11 cellular contexts compared by ENCODE assay signal in genomic region chr4:40559585-40560465, GRCh38.
A peak's percentile ranks its signal among the peaks of the same experiment; 100 is the strongest.
DNase-seq lines count a peak whose midpoint lies in the region; ATAC-seq and TF ChIP-seq lines count a peak whose summit lies in the region.
"Had no signal": no experiment of that assay in that cellular context is flagged by ENCODE, and none has a peak within 500 bp of the region (broad histone marks: within the 10 kb centered on the region; RNA-seq: fewer than 3 reads in every experiment).

No MANE protein-coding gene starts in this region.

- CTCF ChIA-PET in OCI-LY7 (lab: Charles Lee; ENCODE audit: unreplicated experiment): no interaction called here
- CTCF ChIA-PET in activated CD8-positive, alpha-beta T cell treated with anti-CD3 and anti-CD28 coated beads, Interleukin-2, amount 10 ng/mL, durations not matched to agents 7 days and 5 days (lab: Charles Lee): no interaction called here

- H3K27ac ChIP-seq in GM23338 (ENCODE audit: low read depth): peak overlapping the region; percentile 66
- H3K27ac ChIP-seq in OCI-LY7 (ENCODE audit: low read depth, low read length, poor library complexity, severe bottlenecking): peak overlapping the region; percentile 29

- H3K79me2 ChIP-seq in GM23338 (replicated peaks; ENCODE audit: insufficient read depth): peaks cover 100% of the 10 kb centered on the region
- H3K79me2 ChIP-seq in OCI-LY7 (ENCODE audit: insufficient read depth, low read depth, low read length): no peaks in the 10 kb centered on the region

- H3K4me3 ChIP-seq in GM23338 (no peak overlapping the region), OCI-LY7 (ENCODE audit: low read depth, low read length, poor library complexity, severe bottlenecking) (no peak overlapping the region)

- peaks cover 6% of the 10 kb centered on the region for H3K4me1 ChIP-seq in GM23338 (ENCODE audit: insufficient read depth)
- peaks cover 51% of the 10 kb centered on the region for H3K4me1 ChIP-seq in OCI-LY7 (ENCODE audit: insufficient read depth, low read length, poor library complexity, severe bottlenecking)

- H3K27me3 Mint-ChIP-seq in GM23338 (ENCODE audit: insufficient read depth, low read depth, poor library complexity) (no peaks in the 10 kb centered on the region), natural killer cell (ENCODE audit: low read depth in 2 of 2) (no peaks in the 10 kb centered on the region)
- H3K27me3 Mint-ChIP-seq in activated CD8-positive, alpha-beta T cell treated with anti-CD3 and anti-CD28 coated beads, Interleukin-2, amount 10 ng/mL, durations not matched to agents 7 days and 5 days (ENCODE audit: low read depth): no peaks in the 10 kb centered on the region
- H3K27me3 Mint-ChIP-seq in natural killer cell treated with Interleukin-12 subunit alpha and Interleukin-12 subunit beta and Interleukin-15 and Interleukin-18, amount 100 ng/mL, for 72 hours: peaks cover 0 to 4% of the 10 kb centered on the region in 2 donors
- H3K27me3 Mint-ChIP-seq: activated naive CD8-positive, alpha-beta T cell treated with anti-CD3 and anti-CD28 coated beads for 36 hours had no signal

- H3K9me3 Mint-ChIP-seq in GM23338: no peaks in the 10 kb centered on the region
- no peaks in the 10 kb centered on the region for H3K9me3 Mint-ChIP-seq in activated CD8-positive, alpha-beta T cell treated with anti-CD3 and anti-CD28 coated beads, Interleukin-2, amount 10 ng/mL, durations not matched to agents 7 days and 5 days (ENCODE audit: insufficient read depth)
- H3K9me3 Mint-ChIP-seq in natural killer cell treated with Interleukin-12 subunit alpha and Interleukin-12 subunit beta and Interleukin-15 and Interleukin-18, amount 100 ng/mL, for 72 hours: no peaks in the 10 kb centered on the region
- no peaks in the 10 kb centered on the region for H3K9me3 Mint-ChIP-seq in natural killer cell
- H3K9me3 Mint-ChIP-seq: activated naive CD8-positive, alpha-beta T cell treated with anti-CD3 and anti-CD28 coated beads for 36 hours had no signal

- DNase-seq in GM23338 (ENCODE audit: low spot score) (no peak), OCI-LY7 (ENCODE audit: low spot score) (peak; percentile 35), pons (ENCODE audit: low spot score) (peak; percentile 29), natural killer cell (no peak)
- DNase-seq in activated CD8-positive, alpha-beta T cell treated with anti-CD3 and anti-CD28 coated beads, Interleukin-2, amount 10 ng/mL, durations not matched to agents 7 days and 5 days: no peak
- no peak for DNase-seq in activated CD8-positive, alpha-beta memory T cell treated with anti-CD3 and anti-CD28 coated beads, Interleukin-2, amount 50 U/mL, for 4 hours
- no peak for DNase-seq in natural killer cell treated with Interleukin-12 subunit alpha and Interleukin-12 subunit beta and Interleukin-15 and Interleukin-18, amount 100 ng/mL, for 72 hours (ENCODE audit: low spot score)
- DNase-seq: activated naive CD8-positive, alpha-beta T cell treated with anti-CD3 and anti-CD28 coated beads for 36 hours; erythroblast; NCI-H2029 had no signal

- no peak overlapping the region for H2AFZ ChIP-seq in GM23338
- H2AFZ ChIP-seq in OCI-LY7 (ENCODE audit: low read length): peak overlapping the region; percentile 73; the same call in 1 of the 2 replicates

- POLR2A ChIA-PET in OCI-LY7 (lab: Charles Lee): interaction anchor here (0.6 kb wide), 1 partner anchor 243 kb away, joined by 3 read pairs; no protein-coding TSS in a partner anchor
- POLR2A ChIA-PET in activated CD8-positive, alpha-beta T cell treated with anti-CD3 and anti-CD28 coated beads, Interleukin-2, amount 10 ng/mL, durations not matched to agents 7 days and 5 days (lab: Charles Lee): no interaction called here

- no peaks in the 10 kb centered on the region for H3K9me2 ChIP-seq in GM23338 (ENCODE audit: insufficient read depth)
- no peaks in the 10 kb centered on the region for H3K9me2 ChIP-seq in OCI-LY7 (ENCODE audit: insufficient read depth, low read length)

- H3K4me3 Mint-ChIP-seq in GM23338: no peak overlapping the region
- no peak overlapping the region for H3K4me3 Mint-ChIP-seq in activated CD8-positive, alpha-beta T cell treated with anti-CD3 and anti-CD28 coated beads, Interleukin-2, amount 10 ng/mL, durations not matched to agents 7 days and 5 days
- H3K4me3 Mint-ChIP-seq in natural killer cell treated with Interleukin-12 subunit alpha and Interleukin-12 subunit beta and Interleukin-15 and Interleukin-18, amount 100 ng/mL, for 72 hours: no peak overlapping the region
- no peak overlapping the region for H3K4me3 Mint-ChIP-seq in natural killer cell
- H3K4me3 Mint-ChIP-seq: activated naive CD8-positive, alpha-beta T cell treated with anti-CD3 and anti-CD28 coated beads for 36 hours had no signal

- H3K36me3 Mint-ChIP-seq in GM23338 (ENCODE audit: low read depth): peaks cover 9% of the 10 kb centered on the region; the same call in 2 of the 3 replicates
- H3K36me3 Mint-ChIP-seq in activated CD8-positive, alpha-beta T cell treated with anti-CD3 and anti-CD28 coated beads, Interleukin-2, amount 10 ng/mL, durations not matched to agents 7 days and 5 days (ENCODE audit: low read depth): no peaks in the 10 kb centered on the region
- no peaks in the 10 kb centered on the region for H3K36me3 Mint-ChIP-seq in natural killer cell treated with Interleukin-12 subunit alpha and Interleukin-12 subunit beta and Interleukin-15 and Interleukin-18, amount 100 ng/mL, for 72 hours
- no peaks in the 10 kb centered on the region for H3K36me3 Mint-ChIP-seq in natural killer cell
- H3K36me3 Mint-ChIP-seq: activated naive CD8-positive, alpha-beta T cell treated with anti-CD3 and anti-CD28 coated beads for 36 hours had no signal

- no peaks in the 10 kb centered on the region for H3K36me3 ChIP-seq in GM23338 (ENCODE audit: insufficient read depth)
- no peaks in the 10 kb centered on the region for H3K36me3 ChIP-seq in OCI-LY7 (ENCODE audit: insufficient read depth, low read length)

- intact Hi-C loops in OCI-LY7 (cut with micrococcal nuclease; ENCODE audit: unreplicated experiment): loop anchor here (5.0 kb wide), 1 partner anchor 62 kb away; no protein-coding TSS in a partner anchor
- intact Hi-C loops in natural killer cell (cut with micrococcal nuclease): no loop called here

- H3K4me2 ChIP-seq in GM23338: no peak overlapping the region
- H3K4me2 ChIP-seq in OCI-LY7 (ENCODE audit: low read length): peak overlapping the region; percentile 47

- H3K4me1 Mint-ChIP-seq in GM23338: peaks cover 31% of the 10 kb centered on the region
- H3K4me1 Mint-ChIP-seq in activated CD8-positive, alpha-beta T cell treated with anti-CD3 and anti-CD28 coated beads, Interleukin-2, amount 10 ng/mL, durations not matched to agents 7 days and 5 days (ENCODE audit: low read depth): peaks cover 24% of the 10 kb centered on the region
- H3K4me1 Mint-ChIP-seq in natural killer cell treated with Interleukin-12 subunit alpha and Interleukin-12 subunit beta and Interleukin-15 and Interleukin-18, amount 100 ng/mL, for 72 hours (ENCODE audit: low read depth in 2 of 2): peaks cover 0 to 6% of the 10 kb centered on the region in 2 donors
- peaks cover 0 to 3% of the 10 kb centered on the region in 2 donors for H3K4me1 Mint-ChIP-seq in natural killer cell

- ATAC-seq in GM18520 (IDR thresholded peaks at IDR 0.05; ENCODE audit: unreplicated experiment): peak; percentile 82
- no peak for ATAC-seq in GM23338
- no peak for ATAC-seq in activated CD8-positive, alpha-beta T cell treated with anti-CD3 and anti-CD28 coated beads, Interleukin-2, amount 10 ng/mL, durations not matched to agents 7 days and 5 days
- no peak for ATAC-seq in natural killer cell treated with Interleukin-12 subunit alpha and Interleukin-12 subunit beta and Interleukin-15 and Interleukin-18, amount 100 ng/mL, for 72 hours
- ATAC-seq in natural killer cell: no peak

- peaks cover 20% of the 10 kb centered on the region for H4K20me1 ChIP-seq in GM23338 (replicated peaks; ENCODE audit: insufficient read depth)
- no peaks in the 10 kb centered on the region for H4K20me1 ChIP-seq in OCI-LY7 (ENCODE audit: insufficient read depth, low read length)

- no peaks in the 10 kb centered on the region for H3K9me3 ChIP-seq in OCI-LY7 (ENCODE audit: low read length)

- no peaks in the 10 kb centered on the region for H3K27me3 ChIP-seq in GM23338 (ENCODE audit: insufficient read depth)

- no TSS peak for BruUV-seq in OCI-LY7 (replicated peaks; lab: Mats Ljungman, UMichigan)

- H3F3A ChIP-seq in GM23338 (replicated peaks; ENCODE audit: low read depth): peaks cover 9% of the 10 kb centered on the region; the same call in 1 of the 2 replicates

- peak overlapping the region; percentile 9; the same call in 1 of the 2 replicates for H3K27ac Mint-ChIP-seq in GM23338
- H3K27ac Mint-ChIP-seq in activated CD8-positive, alpha-beta T cell treated with anti-CD3 and anti-CD28 coated beads, Interleukin-2, amount 10 ng/mL, durations not matched to agents 7 days and 5 days: no peak overlapping the region
- H3K27ac Mint-ChIP-seq in natural killer cell treated with Interleukin-12 subunit alpha and Interleukin-12 subunit beta and Interleukin-15 and Interleukin-18, amount 100 ng/mL, for 72 hours: peak overlapping the region in 1 of 2 donors; percentile 8
- H3K27ac Mint-ChIP-seq in natural killer cell: no peak overlapping the region
- H3K27ac Mint-ChIP-seq: activated naive CD8-positive, alpha-beta T cell treated with anti-CD3 and anti-CD28 coated beads for 36 hours had no signal

- no peak for TF ChIP-seq CTCF in GM23338 (conservative IDR thresholded peaks at IDR 0.05; ENCODE audit: low read depth in 2 of 2)
- no peak for TF ChIP-seq CTCF in OCI-LY7 (conservative IDR thresholded peaks at IDR 0.05; ENCODE audit: low read length)
- TF ChIP-seq CTCF in natural killer cell (IDR thresholded peaks at IDR 0.05): no peak

TF ChIP-seq in GM23338, 12 proteins besides CTCF, POLR2A, EP300 and RAD21 (continues in another document):
- TF ChIP-seq JUNB (IDR thresholded peaks at IDR 0.05; ENCODE audit: unreplicated experiment): no peak
- no peak for TF ChIP-seq STAT1 (IDR thresholded peaks at IDR 0.05; ENCODE audit: unreplicated experiment)
- no peak for TF ChIP-seq EZH2 (IDR thresholded peaks at IDR 0.05; ENCODE audit: low read depth, unreplicated experiment)
- no peak for TF ChIP-seq EZH2phosphoT487 (IDR thresholded peaks at IDR 0.05; ENCODE audit: unreplicated experiment)

Comparison
In these comparisons a context has a peak if more than half of its experiments do, and no peak if none do; other contexts are left out.
1. DNase-seq: peak in OCI-LY7 (single experiment) and pons (single experiment); none in GM23338 (single experiment), activated CD8-positive, alpha-beta T cell treated with anti-CD3 and anti-CD28 coated beads, Interleukin-2, amount 10 ng/mL, durations not matched to agents 7 days and 5 days (single experiment), activated CD8-positive, alpha-beta memory T cell treated with anti-CD3 and anti-CD28 coated beads, Interleukin-2, amount 50 U/mL, for 4 hours (single experiment), natural killer cell treated with Interleukin-12 subunit alpha and Interleukin-12 subunit beta and Interleukin-15 and Interleukin-18, amount 100 ng/mL, for 72 hours (single experiment) and natural killer cell (single experiment).